ENCODE assay signal across 8 cellular contexts in the genomic region with DNA sequence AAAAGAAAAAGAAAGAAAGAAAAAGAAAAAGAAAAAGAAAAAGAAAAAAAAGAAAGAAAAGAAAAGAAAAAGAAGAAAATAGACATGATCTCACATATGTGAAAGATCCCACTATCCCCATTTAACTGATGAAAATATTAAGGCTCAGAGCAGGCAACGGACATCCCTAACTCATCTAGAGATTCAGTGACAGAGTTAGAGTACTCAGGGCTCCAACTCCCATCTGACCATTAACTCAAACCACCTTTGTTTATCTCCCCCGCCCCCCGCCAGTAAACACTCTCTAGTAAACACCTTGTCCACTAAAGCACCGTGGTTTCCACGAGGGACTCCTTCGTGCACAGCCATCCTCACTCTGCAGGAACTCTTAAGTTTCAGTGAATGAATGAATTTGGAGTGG.
DNase-seq lines count a peak whose midpoint lies in the region; ATAC-seq lines count a peak whose summit lies in the region.

No MANE protein-coding gene starts in this region.

- H3K4me3 Mint-ChIP-seq in IgD-negative memory B cell: peak overlapping the region in 2 of 4 donors; percentile 95 to 98
- H3K4me3 Mint-ChIP-seq in activated T-helper 2 cell treated with anti-CD3 and anti-CD28 coated beads, Interferon-gamma antibody, Interleukin-2, Interleukin-4, amounts not matched to agents 10 μg/mL and 5 μg/mL and 100 μg/mL, durations not matched to agents 14 hours and 24 hours and 36 hours (ENCODE audit: low read depth): peak overlapping the region; percentile 88
- H3K4me3 Mint-ChIP-seq in stimulated activated memory B cell treated with anti-CD40 and anti-IgM and Interleukin-4, amounts not matched to agents 10 μg/mL and 1 μg/mL and 100 μg/mL, for 72 hours: no peak overlapping the region

- intact Hi-C loops in activated T-helper 2 cell treated with anti-CD3 and anti-CD28 coated beads, Interferon-gamma antibody, Interleukin-2, Interleukin-4, amounts not matched to agents 10 μg/mL and 5 μg/mL and 100 μg/mL, durations not matched to agents 14 hours and 24 hours and 36 hours (cut with micrococcal nuclease): loop anchor here (2.0 kb wide), 1 partner anchor 14 kb away; no protein-coding TSS in a partner anchor

- peak overlapping the region; percentile 96 to 99 (median 99) for H3K27ac Mint-ChIP-seq in IgD-negative memory B cell
- H3K27ac Mint-ChIP-seq in activated T-helper 2 cell treated with anti-CD3 and anti-CD28 coated beads, Interferon-gamma antibody, Interleukin-2, Interleukin-4, amounts not matched to agents 10 μg/mL and 5 μg/mL and 100 μg/mL, durations not matched to agents 14 hours and 24 hours and 36 hours: peak overlapping the region; percentile 98
- peak overlapping the region; percentile 92 for H3K27ac Mint-ChIP-seq in stimulated activated memory B cell treated with anti-CD40 and anti-IgM and Interleukin-4, amounts not matched to agents 10 μg/mL and 1 μg/mL and 100 μg/mL, for 72 hours

- no peak for ATAC-seq in stimulated activated memory B cell treated with anti-CD40 and anti-IgM and Interleukin-4, amounts not matched to agents 10 μg/mL and 1 μg/mL and 100 μg/mL, for 72 hours

- peaks cover 33 to 39% (median 39%) of the 10 kb centered on the region in 3 donors for H3K4me1 Mint-ChIP-seq in IgD-negative memory B cell
- peaks cover 47% of the 10 kb centered on the region for H3K4me1 Mint-ChIP-seq in activated T-helper 2 cell treated with anti-CD3 and anti-CD28 coated beads, Interferon-gamma antibody, Interleukin-2, Interleukin-4, amounts not matched to agents 10 μg/mL and 5 μg/mL and 100 μg/mL, durations not matched to agents 14 hours and 24 hours and 36 hours (ENCODE audit: low read depth)
- peaks cover 52% of the 10 kb centered on the region for H3K4me1 Mint-ChIP-seq in stimulated activated memory B cell treated with anti-CD40 and anti-IgM and Interleukin-4, amounts not matched to agents 10 μg/mL and 1 μg/mL and 100 μg/mL, for 72 hours

- H3K36me3 Mint-ChIP-seq in IgD-negative memory B cell: no peaks in the 10 kb centered on the region
- H3K36me3 Mint-ChIP-seq in activated T-helper 2 cell treated with anti-CD3 and anti-CD28 coated beads, Interferon-gamma antibody, Interleukin-2, Interleukin-4, amounts not matched to agents 10 μg/mL and 5 μg/mL and 100 μg/mL, durations not matched to agents 14 hours and 24 hours and 36 hours (ENCODE audit: low read depth): peaks cover 19% of the 10 kb centered on the region
- H3K36me3 Mint-ChIP-seq in stimulated activated memory B cell treated with anti-CD40 and anti-IgM and Interleukin-4, amounts not matched to agents 10 μg/mL and 1 μg/mL and 100 μg/mL, for 72 hours: no peaks in the 10 kb centered on the region

- no peak for DNase-seq in activated T-helper 2 cell treated with anti-CD3 and anti-CD28 coated beads, Interferon-gamma antibody, Interleukin-2, Interleukin-4, amounts not matched to agents 10 μg/mL and 5 μg/mL and 100 μg/mL, durations not matched to agents 14 hours and 24 hours and 36 hours (ENCODE audit: low spot score)
- DNase-seq in islet precursor cell (peak; percentile 72), NCI-H1092 treated with DMSO at 0.1 percent for 48 hours (lab: John Stamatoyannopoulos, UW) (no peak), D341Med (ENCODE audit: low spot score) (no peak), AML-193 (lab: John Stamatoyannopoulos, UW) (no peak), cerebellar nuclear complex (lab: John Stamatoyannopoulos, UW) (no peak)

- H3K9me3 Mint-ChIP-seq in IgD-negative memory B cell: no peaks in the 10 kb centered on the region
- H3K9me3 Mint-ChIP-seq in activated T-helper 2 cell treated with anti-CD3 and anti-CD28 coated beads, Interferon-gamma antibody, Interleukin-2, Interleukin-4, amounts not matched to agents 10 μg/mL and 5 μg/mL and 100 μg/mL, durations not matched to agents 14 hours and 24 hours and 36 hours: no peaks in the 10 kb centered on the region
- no peaks in the 10 kb centered on the region for H3K9me3 Mint-ChIP-seq in stimulated activated memory B cell treated with anti-CD40 and anti-IgM and Interleukin-4, amounts not matched to agents 10 μg/mL and 1 μg/mL and 100 μg/mL, for 72 hours

- no peaks in the 10 kb centered on the region for H3K27me3 Mint-ChIP-seq in IgD-negative memory B cell
- no peaks in the 10 kb centered on the region for H3K27me3 Mint-ChIP-seq in activated T-helper 2 cell treated with anti-CD3 and anti-CD28 coated beads, Interferon-gamma antibody, Interleukin-2, Interleukin-4, amounts not matched to agents 10 μg/mL and 5 μg/mL and 100 μg/mL, durations not matched to agents 14 hours and 24 hours and 36 hours (ENCODE audit: low read depth)
- H3K27me3 Mint-ChIP-seq in stimulated activated memory B cell treated with anti-CD40 and anti-IgM and Interleukin-4, amounts not matched to agents 10 μg/mL and 1 μg/mL and 100 μg/mL, for 72 hours: no peaks in the 10 kb centered on the region
